Comparison of ENCODE assay signal across 9 cellular contexts in the genomic region with DNA sequence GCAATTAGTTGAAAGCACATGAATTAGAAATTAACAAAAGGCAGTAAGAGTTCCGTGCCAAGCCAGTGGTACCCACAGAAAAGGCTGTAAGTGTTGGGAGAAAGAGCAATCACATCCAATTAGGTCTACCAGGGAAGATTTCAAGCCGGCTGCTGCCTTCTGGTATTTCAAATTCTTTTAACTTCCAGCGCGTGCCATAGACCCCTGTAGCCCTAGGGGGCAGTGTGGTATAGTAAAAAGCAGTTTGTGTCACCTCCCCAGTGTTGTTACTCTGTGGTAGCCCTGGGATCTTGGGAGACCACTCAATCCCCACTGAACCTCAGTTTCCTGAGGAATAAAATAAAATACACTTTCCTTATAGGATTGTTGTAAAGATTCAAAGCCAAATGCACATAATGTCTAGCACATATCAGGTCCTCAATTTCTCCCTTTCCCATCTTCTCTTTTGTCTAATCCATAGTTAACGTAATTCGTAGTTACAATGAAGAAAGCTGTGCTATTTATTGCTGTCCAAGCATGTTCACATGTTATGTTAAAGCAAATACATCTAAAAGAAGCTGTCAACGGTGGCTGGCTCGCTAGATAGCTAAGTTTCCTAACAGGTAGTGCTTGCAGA.
A peak's percentile ranks its signal among the peaks of the same experiment; 100 is the strongest.
DNase-seq lines count a peak whose midpoint lies in the region; ATAC-seq and TF ChIP-seq lines count a peak whose summit lies in the region.
"Had no signal": no experiment of that assay in that cellular context is flagged by ENCODE, and none has a peak within 500 bp of the region (broad histone marks: within the 10 kb centered on the region; RNA-seq: fewer than 3 reads in every experiment).

No MANE protein-coding gene starts in this region.

- no peak overlapping the region for H3K27ac Mint-ChIP-seq in T-helper 2 cell treated with Interferon-gamma antibody and Interleukin-4, amounts not matched to agents 5 μg/mL and 100 μg/mL, for 36 hours

- H3K4me1 Mint-ChIP-seq in T-helper 2 cell treated with Interferon-gamma antibody and Interleukin-4, amounts not matched to agents 5 μg/mL and 100 μg/mL, for 36 hours (ENCODE audit: low read depth) = peaks cover 3% of the 10 kb centered on the region

- no peak overlapping the region for H3K4me3 ChIP-seq in choroid plexus epithelial cell (ENCODE audit: low read depth, low read length)
- H3K4me3 ChIP-seq: SJSA1 had no signal

- H3K4me3 Mint-ChIP-seq in T-helper 2 cell treated with Interferon-gamma antibody and Interleukin-4, amounts not matched to agents 5 μg/mL and 100 μg/mL, for 36 hours = no peak overlapping the region

- TF ChIP-seq CTCF in choroid plexus epithelial cell (conservative IDR thresholded peaks at IDR 0.05; ENCODE audit: low read depth, low read length) = peak; percentile 76

- H3K27me3 Mint-ChIP-seq in T-helper 2 cell treated with Interferon-gamma antibody and Interleukin-4, amounts not matched to agents 5 μg/mL and 100 μg/mL, for 36 hours (ENCODE audit: low read depth) = no peaks in the 10 kb centered on the region

- peak; percentile 21 to 52 for DNase-seq in AML-193 (lab: John Stamatoyannopoulos, UW)
- DNase-seq in NCI-H345 (lab: John Stamatoyannopoulos, UW) = peak; percentile 12
- DNase-seq in choroid plexus epithelial cell (ENCODE audit: low read depth) = peak; percentile 49
- peak; percentile 38 for DNase-seq in myocyte (ENCODE audit: low read depth)
- no peak for DNase-seq in T-helper 2 cell treated with Interferon-gamma antibody and Interleukin-4, amounts not matched to agents 5 μg/mL and 100 μg/mL, for 36 hours (ENCODE audit: low spot score)
- no peak for DNase-seq in activated naive CD4-positive, alpha-beta T cell (lab: John Stamatoyannopoulos, UW)

- H3K9me3 Mint-ChIP-seq in T-helper 2 cell treated with Interferon-gamma antibody and Interleukin-4, amounts not matched to agents 5 μg/mL and 100 μg/mL, for 36 hours = no peaks in the 10 kb centered on the region

- ATAC-seq in GM18502 (IDR thresholded peaks at IDR 0.05; ENCODE audit: poor library complexity, unreplicated experiment) (peak; percentile 93), HG03039 (IDR thresholded peaks at IDR 0.05; ENCODE audit: unreplicated experiment) (peak; percentile 85)

- no peaks in the 10 kb centered on the region for H3K36me3 Mint-ChIP-seq in T-helper 2 cell treated with Interferon-gamma antibody and Interleukin-4, amounts not matched to agents 5 μg/mL and 100 μg/mL, for 36 hours (ENCODE audit: low read depth)

Comparison
In these comparisons a context has a peak if more than half of its experiments do, and no peak if none do; other contexts are left out.
1. DNase-seq: peak in AML-193 (2 of 2), NCI-H345 (single experiment), choroid plexus epithelial cell (single experiment) and myocyte (single experiment); none in T-helper 2 cell treated with Interferon-gamma antibody and Interleukin-4, amounts not matched to agents 5 μg/mL and 100 μg/mL, for 36 hours (single experiment) and activated naive CD4-positive, alpha-beta T cell (0 of 4).